ENCODE assay signal across 1 cellular context in the genomic region with DNA sequence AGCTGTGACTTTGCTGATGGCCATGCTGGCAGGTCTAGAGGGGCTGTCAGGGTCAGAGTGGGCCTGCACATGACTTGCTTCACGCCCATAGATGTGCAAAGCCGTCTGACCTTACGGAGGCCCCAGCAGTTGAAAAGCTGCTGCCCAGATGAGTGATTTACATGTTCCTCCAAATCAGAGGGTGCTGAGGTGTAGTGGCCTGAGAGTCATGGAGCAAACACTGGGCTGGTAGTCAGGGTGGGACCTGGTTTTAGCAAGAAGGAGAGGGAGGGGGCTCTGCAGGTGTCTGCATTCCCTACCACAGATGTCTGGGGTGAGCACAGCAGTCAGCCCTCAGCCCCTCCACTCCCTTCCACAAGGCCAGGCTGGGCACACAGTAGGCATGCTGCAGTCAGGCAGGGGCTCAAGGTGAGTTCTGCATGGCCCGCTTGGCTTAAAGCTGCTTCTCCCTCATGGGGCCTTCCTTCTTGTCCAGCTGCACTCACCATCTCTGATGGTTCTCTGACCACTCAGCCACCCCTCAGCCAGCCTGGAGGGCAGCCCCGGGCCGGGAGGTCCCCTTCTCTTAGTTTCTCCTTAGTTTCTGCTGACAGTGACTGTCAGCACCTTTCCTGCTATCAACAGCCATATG.
TF ChIP-seq lines count a peak whose summit lies in the region.

No MANE protein-coding gene starts in this region.

TF ChIP-seq in A549, 52 proteins besides CTCF, POLR2A, EP300 and RAD21 (continued from another document):
- TF ChIP-seq, protein P1, sequence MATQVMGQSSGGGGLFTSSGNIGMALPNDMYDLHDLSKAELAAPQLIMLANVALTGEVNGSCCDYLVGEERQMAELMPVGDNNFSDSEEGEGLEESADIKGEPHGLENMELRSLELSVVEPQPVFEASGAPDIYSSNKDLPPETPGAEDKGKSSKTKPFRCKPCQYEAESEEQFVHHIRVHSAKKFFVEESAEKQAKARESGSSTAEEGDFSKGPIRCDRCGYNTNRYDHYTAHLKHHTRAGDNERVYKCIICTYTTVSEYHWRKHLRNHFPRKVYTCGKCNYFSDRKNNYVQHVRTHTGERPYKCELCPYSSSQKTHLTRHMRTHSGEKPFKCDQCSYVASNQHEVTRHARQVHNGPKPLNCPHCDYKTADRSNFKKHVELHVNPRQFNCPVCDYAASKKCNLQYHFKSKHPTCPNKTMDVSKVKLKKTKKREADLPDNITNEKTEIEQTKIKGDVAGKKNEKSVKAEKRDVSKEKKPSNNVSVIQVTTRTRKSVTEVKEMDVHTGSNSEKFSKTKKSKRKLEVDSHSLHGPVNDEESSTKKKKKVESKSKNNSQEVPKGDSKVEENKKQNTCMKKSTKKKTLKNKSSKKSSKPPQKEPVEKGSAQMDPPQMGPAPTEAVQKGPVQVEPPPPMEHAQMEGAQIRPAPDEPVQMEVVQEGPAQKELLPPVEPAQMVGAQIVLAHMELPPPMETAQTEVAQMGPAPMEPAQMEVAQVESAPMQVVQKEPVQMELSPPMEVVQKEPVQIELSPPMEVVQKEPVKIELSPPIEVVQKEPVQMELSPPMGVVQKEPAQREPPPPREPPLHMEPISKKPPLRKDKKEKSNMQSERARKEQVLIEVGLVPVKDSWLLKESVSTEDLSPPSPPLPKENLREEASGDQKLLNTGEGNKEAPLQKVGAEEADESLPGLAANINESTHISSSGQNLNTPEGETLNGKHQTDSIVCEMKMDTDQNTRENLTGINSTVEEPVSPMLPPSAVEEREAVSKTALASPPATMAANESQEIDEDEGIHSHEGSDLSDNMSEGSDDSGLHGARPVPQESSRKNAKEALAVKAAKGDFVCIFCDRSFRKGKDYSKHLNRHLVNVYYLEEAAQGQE (IDR thresholded peaks at IDR 0.05) = no peak
- TF ChIP-seq HEYL (CRISPR knock-in tag; IDR thresholded peaks at IDR 0.05) (no peak), JUN (IDR thresholded peaks at IDR 0.05) (no peak), HDAC2 (IDR thresholded peaks at IDR 0.05) (no peak), JUNB (IDR thresholded peaks at IDR 0.05) (no peak), TFCP2L1 (CRISPR knock-in tag; IDR thresholded peaks at IDR 0.05) (no peak), HOXB5 (CRISPR knock-in tag; IDR thresholded peaks at IDR 0.05) (no peak), SMC3 (IDR thresholded peaks at IDR 0.05) (no peak), RNF2 (IDR thresholded peaks at IDR 0.05; ENCODE audit: borderline replicate concordance, low read depth) (no peak), MAZ (IDR thresholded peaks at IDR 0.05; ENCODE audit: borderline replicate concordance, low read depth, low read length) (no peak), RARB (CRISPR knock-in tag; IDR thresholded peaks at IDR 0.05) (no peak), CBX2 (IDR thresholded peaks at IDR 0.05; ENCODE audit: borderline replicate concordance, low read depth) (no peak), TP53 (CRISPR knock-in tag; IDR thresholded peaks at IDR 0.05) (no peak), ZFP36 (IDR thresholded peaks at IDR 0.05; ENCODE audit: borderline replicate concordance, partially characterized antibody) (no peak)
